Comparison of ENCODE assay signal across 16 cellular contexts in the genomic region with DNA sequence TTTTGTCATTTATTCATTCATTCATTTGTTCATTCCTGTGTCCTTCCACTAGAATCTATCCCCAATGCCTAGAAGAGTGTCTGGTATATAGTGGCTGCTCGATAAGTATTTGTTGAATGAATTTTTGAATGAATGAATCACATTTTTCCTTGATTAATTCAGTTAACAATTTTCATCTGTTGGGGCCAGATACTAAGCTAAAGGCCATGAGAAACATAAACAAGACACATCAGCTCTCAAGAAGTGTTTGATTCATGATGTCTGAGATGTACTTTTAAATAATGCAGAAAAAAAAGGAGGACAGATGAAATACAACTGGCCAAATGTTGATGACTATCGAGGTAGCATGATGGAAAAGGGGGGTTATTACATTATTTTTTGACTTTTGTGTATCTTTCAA.
"Had no signal": no experiment of that assay in that cellular context is flagged by ENCODE, and none has a peak within 500 bp of the region (broad histone marks: within the 10 kb centered on the region; RNA-seq: fewer than 3 reads in every experiment).

No MANE protein-coding gene starts in this region.

- H3K9me3 Mint-ChIP-seq: activated CD4-positive, alpha-beta memory T cell treated with anti-CD3 and anti-CD28 coated beads, Interleukin-2, amount 10 ng/mL, durations not matched to agents 7 days and 5 days; activated naive CD4-positive, alpha-beta T cell treated with anti-CD3 and anti-CD28 coated beads, Interleukin-2, amount 50 U/mL, for 72 hours; naive B cell; T-cell had no signal

- H3K4me3 Mint-ChIP-seq: activated CD4-positive, alpha-beta memory T cell treated with anti-CD3 and anti-CD28 coated beads, Interleukin-2, amount 10 ng/mL, durations not matched to agents 7 days and 5 days; brain; T-cell had no signal

- H3K36me3 Mint-ChIP-seq: activated naive CD4-positive, alpha-beta T cell treated with anti-CD3 and anti-CD28 coated beads, Interleukin-2, amount 50 U/mL, for 72 hours; brain; naive B cell; T-cell had no signal

- H3K36me3 ChIP-seq: pancreas, sigmoid colon, spleen, tibial nerve, uterus had no signal

- H3K27ac ChIP-seq: sigmoid colon, uterus had no signal

- H3K9me3 ChIP-seq: pancreas, sigmoid colon, spleen, tibial nerve, uterus had no signal

- ATAC-seq: T-cell had no signal

- DNase-seq: activated CD4-positive, alpha-beta memory T cell treated with anti-CD3 and anti-CD28 coated beads, Interleukin-2, amount 10 ng/mL, durations not matched to agents 7 days and 5 days; activated effector memory CD4-positive, alpha-beta T cell treated with anti-CD3 and anti-CD28 coated beads, Interleukin-2, amount 50 U/mL, for 16 hours; activated T-cell treated with anti-CD3 and anti-CD28 coated beads, Interleukin-2, amount 50 U/mL, for 48 hours; effector CD8-positive, alpha-beta T cell; naive B cell; pancreas; sigmoid colon; spleen; stimulated activated CD4-positive, alpha-beta T cell treated with anti-CD3 and anti-CD28 coated beads, Interleukin-1b, Interleukin-23, amount 100 ng/mL, for 48 hours; T-cell; T-helper 9 cell; uterus had no signal

- H3K27ac Mint-ChIP-seq: activated CD4-positive, alpha-beta memory T cell treated with anti-CD3 and anti-CD28 coated beads, Interleukin-2, amount 10 ng/mL, durations not matched to agents 7 days and 5 days; activated naive CD4-positive, alpha-beta T cell treated with anti-CD3 and anti-CD28 coated beads, Interleukin-2, amount 50 U/mL, for 72 hours; T-cell had no signal

- H3K27me3 ChIP-seq: pancreas, sigmoid colon, spleen, tibial nerve, uterus had no signal

- H3K27me3 Mint-ChIP-seq: naive B cell, T-cell had no signal

- H3K4me3 ChIP-seq: lung, pancreas, sigmoid colon, tibial nerve, uterus had no signal

- H3K4me1 ChIP-seq: sigmoid colon, uterus had no signal
